Comparison of ENCODE assay signal across 8 cellular contexts in the genomic region with DNA sequence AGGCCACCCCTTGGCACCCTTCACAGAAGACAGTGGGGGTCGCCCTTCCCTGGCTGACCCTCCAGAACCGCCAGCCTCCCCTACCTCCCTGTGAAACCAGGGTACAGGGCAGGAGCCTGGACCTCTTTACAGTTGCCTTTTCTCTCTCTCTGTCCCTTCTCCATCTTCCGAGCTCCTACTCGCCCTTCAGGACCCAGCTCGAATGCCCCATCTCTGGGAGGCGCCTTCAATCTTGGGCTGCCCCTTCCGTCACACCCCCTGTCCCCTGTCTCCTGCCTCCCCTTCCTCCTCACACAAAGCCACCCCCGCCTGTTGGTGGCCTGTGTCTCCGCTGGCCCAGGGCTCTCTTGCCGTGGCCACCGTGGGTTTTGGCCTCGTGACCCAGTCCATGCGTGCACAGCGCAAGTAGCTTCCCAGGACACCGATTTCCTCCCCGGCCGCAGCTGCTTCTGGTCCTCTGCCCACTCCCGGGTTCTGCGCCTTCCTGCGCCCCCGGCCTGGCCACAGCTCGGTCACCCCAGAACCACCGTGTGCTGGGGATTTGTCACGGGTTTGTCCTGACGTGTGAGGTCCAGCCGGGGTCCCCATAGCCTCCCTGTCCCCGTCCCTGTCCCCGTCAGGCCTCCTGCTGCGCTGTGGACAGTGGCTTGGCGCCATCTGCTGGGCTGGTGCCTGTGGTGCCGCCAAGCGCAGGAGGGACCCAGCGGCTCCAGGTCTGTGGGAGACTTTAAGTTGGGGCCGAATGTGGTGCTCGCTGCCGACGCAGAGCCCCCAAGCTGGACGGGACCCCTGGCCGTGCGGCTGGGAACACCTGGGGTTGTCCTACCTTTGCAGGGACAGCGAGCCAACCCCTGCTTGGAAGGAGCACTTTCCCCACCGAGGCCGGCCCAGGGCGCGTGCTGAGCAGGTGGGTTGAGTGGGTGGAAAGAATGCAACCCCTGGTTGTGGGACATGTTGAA. TPM values are rescaled to one million over a fixed set of nuclear protein-coding genes. Genes with fewer than 3 reads are reported as not detected.
DNase-seq lines count a peak whose midpoint lies in the region; ATAC-seq and TF ChIP-seq lines count a peak whose summit lies in the region.

No MANE protein-coding gene starts in this region.

- peak; percentile 32 for DNase-seq in HCEC 1CT
- peak; percentile 82 for DNase-seq in RWPE1 (ENCODE audit: low spot score)
- DNase-seq in activated effector memory CD4-positive, alpha-beta T cell treated with Interleukin-2 at 50 U/mL for 16 hours = peak; percentile 64
- DNase-seq in foreskin melanocyte = peak; percentile 32
- peak; percentile 67 for DNase-seq in omental fat pad (ENCODE audit: low spot score)
- peak; percentile 67 to 83 for DNase-seq in tibial artery
- no peak for DNase-seq in NCI-H1048 (lab: John Stamatoyannopoulos, UW)

- no peak for ATAC-seq in omental fat pad (ENCODE audit: low FRiP score)

- POLR2A ChIA-PET in RWPE1 (lab: Yijun Ruan, JAX; ENCODE audit: low non-redundant PET) = no interaction called here

- H3K27ac ChIP-seq in BLaER1 (no peak overlapping the region), RWPE1 (no peak overlapping the region), tibial artery (no peak overlapping the region)

- TF ChIP-seq CTCF in RWPE1 (conservative IDR thresholded peaks at IDR 0.05; ENCODE audit: low read depth) = peak; percentile 100
- TF ChIP-seq CTCF in omental fat pad (IDR thresholded peaks at IDR 0.05) = peak in 2 of 3 donors; percentile 82 to 83
- TF ChIP-seq CTCF in tibial artery (IDR thresholded peaks at IDR 0.05) = peak; percentile 97 to 99

- H3K9me3 ChIP-seq in BLaER1 (peaks cover 7% of the 10 kb centered on the region; the same call in 1 of the 2 replicates), tibial artery (no peaks in the 10 kb centered on the region)

- peak overlapping the region; percentile 43 for H3K4me2 ChIP-seq in BLaER1

- CTCF ChIA-PET in RWPE1 (lab: Yijun Ruan, JAX) = interaction anchor here (0.5 to 4.1 kb wide), 37 partner anchors 9 to 847 kb away, joined by 3 to 46 read pairs (median 4); a partner anchor contains a TSS

- H3K4me3 ChIP-seq in BLaER1 (no peak overlapping the region), tibial artery (no peak overlapping the region)

- H3K9ac ChIP-seq in BLaER1 = no peak overlapping the region

- no peaks in the 10 kb centered on the region for H4K20me1 ChIP-seq in BLaER1

- H3K27me3 ChIP-seq in BLaER1 = no peaks in the 10 kb centered on the region
- peaks cover 0 to 29% of the 10 kb centered on the region in 2 donors for H3K27me3 ChIP-seq in tibial artery

- H3K4me1 ChIP-seq in BLaER1 (peaks cover 25% of the 10 kb centered on the region), tibial artery (peaks cover 0 to 23% (median 16%) of the 10 kb centered on the region in 4 donors)

- intact Hi-C loops in tibial artery (cut with DNase I; ENCODE audit: low total_unique reads) = loop anchor here (1.0 to 5.0 kb wide), 2 partner anchors 35 to 154 kb away; no protein-coding TSS in a partner anchor

- H3K36me3 ChIP-seq in BLaER1 (no peaks in the 10 kb centered on the region), tibial artery (no peaks in the 10 kb centered on the region)

RNA-seq across cellular contexts. Expression of a gene that starts 4.0 kb away (rescaled TPM):
- total RNA-seq in omental fat pad = 10 to 100 TPM; 23.8 to 31.1 (median 28.4) TPM

RNA-seq across cellular contexts. Expression of a gene that starts 27.6 kb away (rescaled TPM):
- total RNA-seq in omental fat pad = 10 to 100 TPM; 22.9 to 37.6 (median 24.8) TPM
